8 cellular contexts compared by ENCODE assay signal in the genomic region with DNA sequence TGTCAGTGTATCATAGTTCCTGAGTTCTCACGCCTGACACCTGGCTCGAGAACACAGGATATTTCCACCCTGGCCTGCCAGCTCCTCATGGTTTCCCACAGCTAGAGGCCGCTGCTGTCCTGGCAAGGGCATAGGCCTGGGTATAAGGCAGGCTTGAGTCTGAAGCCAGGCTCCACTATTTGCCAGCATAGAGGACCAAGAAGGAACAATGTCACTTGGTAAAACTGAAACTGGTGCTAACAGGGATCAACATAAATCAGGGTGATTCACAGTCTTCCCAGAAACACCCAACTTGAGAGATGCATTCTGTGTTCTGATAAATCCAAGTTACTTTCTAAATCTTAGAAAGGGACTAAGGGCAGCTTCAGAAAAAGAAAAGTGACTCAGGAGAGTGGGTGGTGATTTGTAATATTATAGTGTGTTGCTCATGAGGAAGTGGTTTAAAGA. TPM values are rescaled to one million over a fixed set of nuclear protein-coding genes. Genes with fewer than 3 reads are reported as not detected.
DNase-seq lines count a peak whose midpoint lies in the region; ATAC-seq and TF ChIP-seq lines count a peak whose summit lies in the region.

No MANE protein-coding gene starts in this region.

- H3K9me3 Mint-ChIP-seq in activated CD8-positive, alpha-beta T cell treated with anti-CD3 and anti-CD28 coated beads, Interleukin-2, amount 10 ng/mL, durations not matched to agents 7 days and 5 days (ENCODE audit: insufficient read depth): no peaks in the 10 kb centered on the region

- H3K9me3 ChIP-seq in muscle layer of duodenum (ENCODE audit: control insufficient read depth in 1 of 2, low read length in 2 of 2) (no peaks in the 10 kb centered on the region), stomach smooth muscle (ENCODE audit: control insufficient read depth in 2 of 2, low read length in 2 of 2) (no peaks in the 10 kb centered on the region)

- H3K27ac ChIP-seq in muscle layer of duodenum (ENCODE audit: low read length) (peak overlapping the region; percentile 82), stomach smooth muscle (ENCODE audit: low read length) (peak overlapping the region; percentile 49)

- DNase-seq in ELR (ENCODE audit: low read depth) (peak; percentile 89), NCI-H526 (lab: John Stamatoyannopoulos, UW) (peak; percentile 79 to 91), epithelial cell of proximal tubule (ENCODE audit: low read depth) (peak; percentile 57)
- peak; percentile 65 for DNase-seq in activated CD8-positive, alpha-beta T cell treated with anti-CD3 and anti-CD28 coated beads, Interleukin-2, amount 10 ng/mL, durations not matched to agents 7 days and 5 days

- H3K36me3 ChIP-seq in muscle layer of duodenum (ENCODE audit: control insufficient read depth in 1 of 2, insufficient read depth in 2 of 2, low read length in 2 of 2) (no peaks in the 10 kb centered on the region), stomach smooth muscle (ENCODE audit: control insufficient read depth in 2 of 2, insufficient read depth in 2 of 2, low read length in 2 of 2) (no peaks in the 10 kb centered on the region)

- peak overlapping the region; percentile 13 to 51 for H3K9ac ChIP-seq in stomach smooth muscle (ENCODE audit: low read length in 2 of 2)

- H3K27me3 ChIP-seq in muscle layer of duodenum (ENCODE audit: low read depth, low read length) (no peaks in the 10 kb centered on the region), stomach smooth muscle (ENCODE audit: control insufficient read depth in 1 of 2, insufficient read depth in 2 of 2, low read length in 2 of 2) (no peaks in the 10 kb centered on the region)

- POLR2A ChIA-PET in activated CD8-positive, alpha-beta T cell treated with anti-CD3 and anti-CD28 coated beads, Interleukin-2, amount 10 ng/mL, durations not matched to agents 7 days and 5 days (lab: Charles Lee): interaction anchor here (0.7 to 1.7 kb wide), 4 partner anchors 37 to 94 kb away, joined by 3 to 8 read pairs (median 5); partner anchors contain the start of genes CHTOP and S100A6

- CTCF ChIA-PET in activated CD8-positive, alpha-beta T cell treated with anti-CD3 and anti-CD28 coated beads, Interleukin-2, amount 10 ng/mL, durations not matched to agents 7 days and 5 days (lab: Charles Lee): interaction anchor here (1.0 to 7.4 kb wide), 36 partner anchors 9 to 414 kb away, joined by 3 to 245 read pairs (median 4); partner anchors contain the start of genes CHTOP, RAB13, S100A1 and S100A13

- no peak overlapping the region for H3K4me3 ChIP-seq in epithelial cell of proximal tubule (ENCODE audit: low read depth, low read length)
- H3K4me3 ChIP-seq in muscle layer of duodenum (ENCODE audit: low read depth in 1 of 2, low read length in 2 of 2): no peak overlapping the region
- H3K4me3 ChIP-seq in stomach smooth muscle (ENCODE audit: low read length in 2 of 2): no peak overlapping the region

- H3K4me1 ChIP-seq in muscle layer of duodenum (ENCODE audit: control insufficient read depth in 1 of 2, insufficient read depth in 2 of 2, low read length in 2 of 2): peaks cover 12 to 20% of the 10 kb centered on the region in 2 donors
- peaks cover 13% of the 10 kb centered on the region for H3K4me1 ChIP-seq in stomach smooth muscle (ENCODE audit: control insufficient read depth, insufficient read depth, low read length)

- ATAC-seq in HG02798 (IDR thresholded peaks at IDR 0.05; ENCODE audit: poor library complexity, unreplicated experiment): peak; percentile 74
- peak; percentile 78 for ATAC-seq in activated CD8-positive, alpha-beta T cell treated with anti-CD3 and anti-CD28 coated beads, Interleukin-2, amount 10 ng/mL, durations not matched to agents 7 days and 5 days
- ATAC-seq in HG02884 (IDR thresholded peaks at IDR 0.05; ENCODE audit: unreplicated experiment): no peak

- peaks cover 33% of the 10 kb centered on the region for H3K4me1 Mint-ChIP-seq in activated CD8-positive, alpha-beta T cell treated with anti-CD3 and anti-CD28 coated beads, Interleukin-2, amount 10 ng/mL, durations not matched to agents 7 days and 5 days (ENCODE audit: low read depth)

- TF ChIP-seq CTCF in epithelial cell of proximal tubule (conservative IDR thresholded peaks at IDR 0.05; ENCODE audit: low read depth, low read length): peak; percentile 99

- no peak overlapping the region for H3K4me3 Mint-ChIP-seq in activated CD8-positive, alpha-beta T cell treated with anti-CD3 and anti-CD28 coated beads, Interleukin-2, amount 10 ng/mL, durations not matched to agents 7 days and 5 days

- H3K36me3 Mint-ChIP-seq in activated CD8-positive, alpha-beta T cell treated with anti-CD3 and anti-CD28 coated beads, Interleukin-2, amount 10 ng/mL, durations not matched to agents 7 days and 5 days (ENCODE audit: low read depth): no peaks in the 10 kb centered on the region

- H3K27ac Mint-ChIP-seq in activated CD8-positive, alpha-beta T cell treated with anti-CD3 and anti-CD28 coated beads, Interleukin-2, amount 10 ng/mL, durations not matched to agents 7 days and 5 days: no peak overlapping the region

- H3K27me3 Mint-ChIP-seq in activated CD8-positive, alpha-beta T cell treated with anti-CD3 and anti-CD28 coated beads, Interleukin-2, amount 10 ng/mL, durations not matched to agents 7 days and 5 days (ENCODE audit: low read depth): peaks cover 17% of the 10 kb centered on the region

RNA-seq across cellular contexts. Expression of gene S100A2, which starts 6.9 kb away (rescaled TPM):
- under 1 TPM in 1 of 2 experiments, not detected in 1; 0.63 TPM for total RNA-seq in activated CD8-positive, alpha-beta T cell treated with anti-CD3 and anti-CD28 coated beads, Interleukin-2, amount 10 ng/mL, durations not matched to agents 7 days and 5 days
- total RNA-seq in epithelial cell of proximal tubule: 24.8 and 25.6 TPM in 2 replicates

RNA-seq across cellular contexts. Expression of gene S100A3, which starts 23.5 kb away (rescaled TPM):
- not detected for total RNA-seq in activated CD8-positive, alpha-beta T cell treated with anti-CD3 and anti-CD28 coated beads, Interleukin-2, amount 10 ng/mL, durations not matched to agents 7 days and 5 days
- total RNA-seq in epithelial cell of proximal tubule: 10.2 and 27.6 TPM in 2 replicates

RNA-seq across cellular contexts. Expression of gene S100A4, which starts 27.0 kb away (rescaled TPM):
- 100 to 1,000 TPM; 628 to 665 TPM for total RNA-seq in activated CD8-positive, alpha-beta T cell treated with anti-CD3 and anti-CD28 coated beads, Interleukin-2, amount 10 ng/mL, durations not matched to agents 7 days and 5 days
- 31.2 and 33.8 TPM in 2 replicates for total RNA-seq in epithelial cell of proximal tubule

RNA-seq across cellular contexts. Expression of gene S100A5, which starts 31.9 kb away (rescaled TPM):
- total RNA-seq in activated CD8-positive, alpha-beta T cell treated with anti-CD3 and anti-CD28 coated beads, Interleukin-2, amount 10 ng/mL, durations not matched to agents 7 days and 5 days: 1 to 10 TPM; 1.8 to 1.9 TPM
- total RNA-seq in epithelial cell of proximal tubule: 2.7 and 4.0 TPM in 2 replicates

RNA-seq across cellular contexts. Expression of gene S100A6, which starts 36.8 kb away (rescaled TPM):
- total RNA-seq in activated CD8-positive, alpha-beta T cell treated with anti-CD3 and anti-CD28 coated beads, Interleukin-2, amount 10 ng/mL, durations not matched to agents 7 days and 5 days: 100 to 1,000 TPM; 425 to 431 TPM
- 1,217 and 1,569 TPM in 2 replicates for total RNA-seq in epithelial cell of proximal tubule

Comparison
In these comparisons a context has a peak if more than half of its experiments do, and no peak if none do; other contexts are left out.
1. RNA of gene S100A2, which starts 6.9 kb away (total RNA-seq): 24.8 to 25.6 TPM in epithelial cell of proximal tubule; 0.63 TPM in activated CD8-positive, alpha-beta T cell treated with anti-CD3 and anti-CD28 coated beads, Interleukin-2, amount 10 ng/mL, durations not matched to agents 7 days and 5 days; every median in the first group is over 10 times any median in the second.
2. RNA of gene S100A3, which starts 23.5 kb away (total RNA-seq): 10.2 to 27.6 TPM in epithelial cell of proximal tubule; not detected in activated CD8-positive, alpha-beta T cell treated with anti-CD3 and anti-CD28 coated beads, Interleukin-2, amount 10 ng/mL, durations not matched to agents 7 days and 5 days; every median in the first group is over 10 times any median in the second.
3. RNA of gene S100A4, which starts 27.0 kb away (total RNA-seq): 628 to 665 TPM in activated CD8-positive, alpha-beta T cell treated with anti-CD3 and anti-CD28 coated beads, Interleukin-2, amount 10 ng/mL, durations not matched to agents 7 days and 5 days; 31.2 to 33.8 TPM in epithelial cell of proximal tubule; every median in the first group is over 10 times any median in the second.
4. Peak in every context shown above with its lines, with median percentiles within 50 percentile points of each other: DNase-seq.